Comparison of ENCODE assay signal across 9 cellular contexts in genomic region chrX:24242649-24243556, GRCh38.
DNase-seq lines count a peak whose midpoint lies in the region; ATAC-seq and TF ChIP-seq lines count a peak whose summit lies in the region.
"Had no signal": no experiment of that assay in that cellular context is flagged by ENCODE, and none has a peak within 500 bp of the region (broad histone marks: within the 10 kb centered on the region; RNA-seq: fewer than 3 reads in every experiment).

No MANE protein-coding gene starts in this region.

- no peaks in the 10 kb centered on the region for H3K36me3 ChIP-seq in SJCRH30

- H3K27me3 Mint-ChIP-seq in CD4-positive, alpha-beta T cell: no peaks in the 10 kb centered on the region

- intact Hi-C loops in CD4-positive, alpha-beta T cell (cut with DNase I, micrococcal nuclease): loop anchor here (1.0 to 5.0 kb wide), 4 partner anchors 161 to 551 kb away; partner anchors contain the start of genes APOO (in 1 of the 2) and CXorf58 (in 1 of the 2)

- POLR2A ChIA-PET in CD4-positive, alpha-beta T cell (lab: Charles Lee): no interaction called here

- CTCF ChIA-PET in CD4-positive, alpha-beta T cell (lab: Charles Lee): interaction anchor here (0.6 to 1.2 kb wide), 2 partner anchors 148 to 151 kb away, joined by 3 to 4 read pairs; no protein-coding TSS in a partner anchor

- H3K9me3 ChIP-seq in SJCRH30 (replicated peaks): no peaks in the 10 kb centered on the region
- H3K9me3 ChIP-seq in CD4-positive, alpha-beta T cell (ENCODE audit: control insufficient read depth, low read length): no peaks in the 10 kb centered on the region

- no peaks in the 10 kb centered on the region for H3K27me3 ChIP-seq in SJCRH30
- H3K27me3 ChIP-seq in CD4-positive, alpha-beta T cell (ENCODE audit: control insufficient read depth, insufficient read depth, low read length): no peaks in the 10 kb centered on the region

- H3K4me3 ChIP-seq in SJCRH30: no peak overlapping the region

- TF ChIP-seq CTCF in CD4-positive, alpha-beta T cell (IDR thresholded peaks at IDR 0.05): no peak

- ATAC-seq in GM18909 (IDR thresholded peaks at IDR 0.05; ENCODE audit: poor library complexity, unreplicated experiment): peak; percentile 92
- ATAC-seq in HG02943 (IDR thresholded peaks at IDR 0.05; ENCODE audit: low read depth, unreplicated experiment): peak; percentile 94
- ATAC-seq in left lobe of liver: peak; percentile 79
- ATAC-seq in CD4-positive, alpha-beta T cell (ENCODE audit: poor library complexity): no peak

- H3K27ac Mint-ChIP-seq in CD4-positive, alpha-beta T cell: no peak overlapping the region

- H3K27ac ChIP-seq in SJCRH30: no peak overlapping the region
- no peak overlapping the region for H3K27ac ChIP-seq in CD4-positive, alpha-beta T cell (ENCODE audit: low read depth, low read length)

- H3K9me3 Mint-ChIP-seq in CD4-positive, alpha-beta T cell: no peaks in the 10 kb centered on the region
- H3K9me3 Mint-ChIP-seq: neural crest cell had no signal

- peak; percentile 7 to 42 for DNase-seq in SJCRH30
- peak; percentile 50 for DNase-seq in left lobe of liver (ENCODE audit: low spot score)
- DNase-seq in stimulated activated CD4-positive, alpha-beta T cell treated with anti-CD3 and anti-CD28 coated beads, Interleukin-2, amount 100 ng/mL, for 48 hours: no peak
- DNase-seq in NCI-H526 treated with DMSO at 0.1 percent for 48 hours (lab: John Stamatoyannopoulos, UW): no peak
- no peak for DNase-seq in CD4-positive, alpha-beta T cell
- no peak for DNase-seq in activated CD8-positive, alpha-beta memory T cell treated with anti-CD3 and anti-CD28 coated beads, Interleukin-2, amount 50 U/mL, for 4 hours

- H3K36me3 Mint-ChIP-seq in CD4-positive, alpha-beta T cell (ENCODE audit: low read depth): no peaks in the 10 kb centered on the region

- no peak overlapping the region for H3K4me3 Mint-ChIP-seq in CD4-positive, alpha-beta T cell
- H3K4me3 Mint-ChIP-seq: neural crest cell had no signal

- peaks cover 20% of the 10 kb centered on the region for H3K4me1 ChIP-seq in SJCRH30

- no peaks in the 10 kb centered on the region for H3K4me1 Mint-ChIP-seq in CD4-positive, alpha-beta T cell (ENCODE audit: low read depth)

Comparison
In these comparisons a context has a peak if more than half of its experiments do, and no peak if none do; other contexts are left out.
1. DNase-seq: peak in SJCRH30 (2 of 2) and left lobe of liver (single experiment); none in stimulated activated CD4-positive, alpha-beta T cell treated with anti-CD3 and anti-CD28 coated beads, Interleukin-2, amount 100 ng/mL, for 48 hours (0 of 2), NCI-H526 treated with DMSO at 0.1 percent for 48 hours (single experiment), CD4-positive, alpha-beta T cell (0 of 10) and activated CD8-positive, alpha-beta memory T cell treated with anti-CD3 and anti-CD28 coated beads, Interleukin-2, amount 50 U/mL, for 4 hours (single experiment).